ENCODE assay signal across 8 cellular contexts in the genomic region with DNA sequence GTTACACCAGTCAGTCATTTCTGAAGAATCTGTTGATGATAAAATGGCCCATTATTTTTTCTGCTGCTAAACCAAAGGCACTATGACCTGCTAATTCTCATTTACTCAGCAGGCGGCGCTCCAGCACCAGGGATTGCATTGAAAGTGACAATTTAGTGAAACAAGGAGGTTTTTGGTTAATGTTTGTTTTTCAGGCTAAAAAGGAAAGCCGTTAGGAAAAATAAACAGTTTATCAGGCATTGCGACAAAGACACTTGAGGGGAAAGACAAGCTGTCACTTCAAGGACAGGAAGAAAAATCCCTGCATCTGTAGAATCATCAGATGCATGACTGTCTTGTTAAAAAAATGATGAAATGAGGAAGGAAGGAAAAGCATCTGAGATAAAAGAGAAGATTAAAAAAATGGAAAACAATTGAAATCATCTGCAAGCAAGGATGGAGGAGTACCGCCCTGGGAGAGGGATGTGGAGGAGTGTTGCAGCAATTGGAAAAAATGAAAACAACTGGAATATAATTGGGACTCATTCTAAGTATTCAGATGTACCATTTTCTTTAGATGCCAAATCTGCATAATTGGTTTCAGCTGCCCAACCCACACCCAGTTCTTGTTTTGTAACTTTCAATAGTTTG. TPM values are rescaled to one million over a fixed set of nuclear protein-coding genes. Genes with fewer than 3 reads are reported as not detected.
DNase-seq lines count a peak whose midpoint lies in the region; ATAC-seq and TF ChIP-seq lines count a peak whose summit lies in the region.

No MANE protein-coding gene starts in this region.

- 10 to 11% methylated on average over 3 to 5 of the region's 5 CpGs for WGBS in gastroesophageal sphincter (ENCODE audit: low coverage in 1 of 2), 2 donors
- no CpG with 5 or more reads among the region's 5 CpGs for WGBS in trophoblast cell (ENCODE audit: extremely low coverage, insufficient coverage, insufficient read length)

- H2BK5ac ChIP-seq in trophoblast cell (ENCODE audit: low read depth, low read length, poor library complexity) = no peak overlapping the region

- CTCF ChIA-PET in GM10248 (lab: Yijun Ruan, JAX) = interaction anchor here (0.9 to 1.7 kb wide), 15 partner anchors 8 to 501 kb away, joined by 3 to 12 read pairs (median 4); no protein-coding TSS in a partner anchor

- no peak overlapping the region for H3K27ac ChIP-seq in OCI-LY1 (ENCODE audit: low read depth, low read length, poor library complexity, severe bottlenecking)
- H3K27ac ChIP-seq in gastroesophageal sphincter = no peak overlapping the region
- H3K27ac ChIP-seq in trophoblast cell (ENCODE audit: low read depth, low read length) = no peak overlapping the region

- no peak overlapping the region for H4K8ac ChIP-seq in trophoblast cell (ENCODE audit: low read depth, low read length)

- H3K79me2 ChIP-seq in OCI-LY1 (ENCODE audit: insufficient read depth, low read length) (no peaks in the 10 kb centered on the region), trophoblast cell (ENCODE audit: control insufficient read depth, insufficient read depth, low read length, poor library complexity) (no peaks in the 10 kb centered on the region)

- no peak for TF ChIP-seq EP300 in gastroesophageal sphincter (IDR thresholded peaks at IDR 0.05)

- POLR2A ChIA-PET in GM10248 (lab: Yijun Ruan, JAX) = no interaction called here

- H3K4me1 ChIP-seq in OCI-LY1 (ENCODE audit: insufficient read depth, low read length, severe bottlenecking) (no peaks in the 10 kb centered on the region), gastroesophageal sphincter (peaks cover 0 to 15% (median 0%) of the 10 kb centered on the region in 3 donors), trophoblast cell (ENCODE audit: control insufficient read depth in 1 of 2, insufficient read depth in 2 of 2, low read length in 2 of 2) (peaks cover 2 to 10% of the 10 kb centered on the region in 2 experiments)

- no peaks in the 10 kb centered on the region for H3K79me1 ChIP-seq in trophoblast cell (ENCODE audit: low read length)

- H3K27me3 ChIP-seq in OCI-LY1 (ENCODE audit: insufficient read depth, low read length) (0 out of 2 replicates have a peak, but pooled peaks cover 8% of the 10 kb centered on the region), gastroesophageal sphincter (no peaks in the 10 kb centered on the region), trophoblast cell (ENCODE audit: insufficient read depth, low read length) (no peaks in the 10 kb centered on the region)

- no peak overlapping the region for H3K14ac ChIP-seq in trophoblast cell (ENCODE audit: low read length)

- peak; percentile 94 for TF ChIP-seq CTCF in GM10248 (IDR thresholded peaks at IDR 0.05; ENCODE audit: control extremely low read depth, extremely low read depth, low read depth, missing control alignments)
- peak; percentile 97 for TF ChIP-seq CTCF in OCI-LY1 (IDR thresholded peaks at IDR 0.05; ENCODE audit: low read length)
- peak; percentile 88 to 99 (median 94) for TF ChIP-seq CTCF in gastroesophageal sphincter (IDR thresholded peaks at IDR 0.05)

- no peak overlapping the region for H4K12ac ChIP-seq in trophoblast cell (ENCODE audit: low read depth, low read length)

- intact Hi-C loops in activated T-helper 2 cell treated with anti-CD3 and anti-CD28 coated beads, Interferon-gamma antibody, Interleukin-2, Interleukin-4, amounts not matched to agents 10 μg/mL and 5 μg/mL and 100 μg/mL, durations not matched to agents 14 hours and 24 hours and 36 hours (cut with micrococcal nuclease) = loop anchor here (1.0 to 5.0 kb wide), 3 partner anchors 112 to 686 kb away; no protein-coding TSS in a partner anchor

- no peak overlapping the region for H3K4ac ChIP-seq in trophoblast cell (ENCODE audit: low read depth, low read length)

- no peak overlapping the region for H3K4me3 Mint-ChIP-seq in activated T-helper 2 cell treated with anti-CD3 and anti-CD28 coated beads, Interferon-gamma antibody, Interleukin-2, Interleukin-4, amounts not matched to agents 10 μg/mL and 5 μg/mL and 100 μg/mL, durations not matched to agents 14 hours and 24 hours and 36 hours (ENCODE audit: low read depth)

- no peaks in the 10 kb centered on the region for H3K9me3 Mint-ChIP-seq in activated T-helper 2 cell treated with anti-CD3 and anti-CD28 coated beads, Interferon-gamma antibody, Interleukin-2, Interleukin-4, amounts not matched to agents 10 μg/mL and 5 μg/mL and 100 μg/mL, durations not matched to agents 14 hours and 24 hours and 36 hours

- no peak overlapping the region for H3K27ac Mint-ChIP-seq in activated T-helper 2 cell treated with anti-CD3 and anti-CD28 coated beads, Interferon-gamma antibody, Interleukin-2, Interleukin-4, amounts not matched to agents 10 μg/mL and 5 μg/mL and 100 μg/mL, durations not matched to agents 14 hours and 24 hours and 36 hours

- peak; percentile 62 for ATAC-seq in HG02938 (IDR thresholded peaks at IDR 0.05; ENCODE audit: unreplicated experiment)
- no peak for ATAC-seq in gastroesophageal sphincter
- ATAC-seq in GM21737 (IDR thresholded peaks at IDR 0.05; ENCODE audit: unreplicated experiment) = no peak

- H3K9me3 ChIP-seq in OCI-LY1 (ENCODE audit: low read length) (no peaks in the 10 kb centered on the region), gastroesophageal sphincter (no peaks in the 10 kb centered on the region), trophoblast cell (ENCODE audit: insufficient read depth, low read depth, low read length) (no peaks in the 10 kb centered on the region)

- H3K36me3 ChIP-seq in OCI-LY1 (ENCODE audit: insufficient read depth, low read length) (no peaks in the 10 kb centered on the region), gastroesophageal sphincter (no peaks in the 10 kb centered on the region), trophoblast cell (ENCODE audit: control insufficient read depth in 1 of 2, insufficient read depth in 2 of 2, low read length in 2 of 2) (no peaks in the 10 kb centered on the region)

- DNase-seq in GM10248 (ENCODE audit: extremely low spot score) (peak; percentile 46), trophoblast cell (peak; percentile 64 to 90), ureter (ENCODE audit: low spot score) (peak; percentile 79)
- DNase-seq in activated T-helper 2 cell treated with anti-CD3 and anti-CD28 coated beads, Interferon-gamma antibody, Interleukin-2, Interleukin-4, amounts not matched to agents 10 μg/mL and 5 μg/mL and 100 μg/mL, durations not matched to agents 14 hours and 24 hours and 36 hours (ENCODE audit: low spot score) = peak; percentile 28

- H4K91ac ChIP-seq in trophoblast cell (ENCODE audit: low read depth, low read length) = no peak overlapping the region

- H3K9me2 ChIP-seq in OCI-LY1 (ENCODE audit: low read depth, low read length) = no peaks in the 10 kb centered on the region

- H2BK12ac ChIP-seq in trophoblast cell (ENCODE audit: low read length) = no peak overlapping the region

- no peak overlapping the region for H2BK120ac ChIP-seq in trophoblast cell (ENCODE audit: insufficient read depth, low read length, poor library complexity)

- H3K27me3 Mint-ChIP-seq in activated T-helper 2 cell treated with anti-CD3 and anti-CD28 coated beads, Interferon-gamma antibody, Interleukin-2, Interleukin-4, amounts not matched to agents 10 μg/mL and 5 μg/mL and 100 μg/mL, durations not matched to agents 14 hours and 24 hours and 36 hours (ENCODE audit: low read depth) = peaks cover 10% of the 10 kb centered on the region

- no peak overlapping the region for H3K23ac ChIP-seq in trophoblast cell (ENCODE audit: low read length)

- H3K4me2 ChIP-seq in OCI-LY1 (ENCODE audit: low read length) (no peak overlapping the region), trophoblast cell (ENCODE audit: low read length) (no peak overlapping the region)

- no peaks in the 10 kb centered on the region for H4K20me1 ChIP-seq in OCI-LY1 (ENCODE audit: insufficient read depth, low read length)

- H3K4me1 Mint-ChIP-seq in activated T-helper 2 cell treated with anti-CD3 and anti-CD28 coated beads, Interferon-gamma antibody, Interleukin-2, Interleukin-4, amounts not matched to agents 10 μg/mL and 5 μg/mL and 100 μg/mL, durations not matched to agents 14 hours and 24 hours and 36 hours (ENCODE audit: low read depth) = peaks cover 4% of the 10 kb centered on the region

- H3K4me3 ChIP-seq in OCI-LY1 (ENCODE audit: low read depth, low read length, poor library complexity, severe bottlenecking) = no peak overlapping the region
- H3K4me3 ChIP-seq in gastroesophageal sphincter = no peak overlapping the region
- H3K4me3 ChIP-seq in trophoblast cell (ENCODE audit: low read depth, low read length) = no peak overlapping the region

- H3K36me3 Mint-ChIP-seq in activated T-helper 2 cell treated with anti-CD3 and anti-CD28 coated beads, Interferon-gamma antibody, Interleukin-2, Interleukin-4, amounts not matched to agents 10 μg/mL and 5 μg/mL and 100 μg/mL, durations not matched to agents 14 hours and 24 hours and 36 hours (ENCODE audit: low read depth) = no peaks in the 10 kb centered on the region

- no peak overlapping the region for H2AFZ ChIP-seq in OCI-LY1 (ENCODE audit: low read length)
- no peak overlapping the region for H2AFZ ChIP-seq in trophoblast cell (ENCODE audit: insufficient read depth, low read length, poor library complexity)

- H3K9ac ChIP-seq in OCI-LY1 (ENCODE audit: low read length) (no peak overlapping the region), trophoblast cell (ENCODE audit: low read length) (no peak overlapping the region)

- TF ChIP-seq POLR2A in gastroesophageal sphincter (IDR thresholded peaks at IDR 0.05) = no peak

- H3K18ac ChIP-seq in trophoblast cell (ENCODE audit: low read length) = no peak overlapping the region

- H2AK5ac ChIP-seq in trophoblast cell (ENCODE audit: low read length) = no peak overlapping the region

- no peaks in the 10 kb centered on the region for H3F3A ChIP-seq in OCI-LY1 (ENCODE audit: insufficient read depth, low read length)

RNA-seq across cellular contexts. Expression of a gene that starts 54.0 kb away (rescaled TPM):
- 2.5 and 3.3 TPM in 2 replicates for total RNA-seq in activated T-helper 2 cell treated with anti-CD3 and anti-CD28 coated beads, Interferon-gamma antibody, Interleukin-2, Interleukin-4, amounts not matched to agents 10 μg/mL and 5 μg/mL and 100 μg/mL, durations not matched to agents 14 hours and 24 hours and 36 hours
- total RNA-seq in gastroesophageal sphincter (10 to 100 TPM; 36.9 to 52.1 (median 41.5) TPM), ureter (41.4 TPM)
- 11.2 and 12.2 TPM in 2 replicates for polyA plus RNA-seq in trophoblast cell (2013)

Comparison
In these comparisons a context has a peak if more than half of its experiments do, and no peak if none do; other contexts are left out.
1. DNase-seq: peak in every context shown above with its lines; median percentile 79 in ureter; 77 in trophoblast cell; 46 in GM10248; 28 in activated T-helper 2 cell treated with anti-CD3 and anti-CD28 coated beads, Interferon-gamma antibody, Interleukin-2, Interleukin-4, amounts not matched to agents 10 μg/mL and 5 μg/mL and 100 μg/mL, durations not matched to agents 14 hours and 24 hours and 36 hours.